In the genomic region with DNA sequence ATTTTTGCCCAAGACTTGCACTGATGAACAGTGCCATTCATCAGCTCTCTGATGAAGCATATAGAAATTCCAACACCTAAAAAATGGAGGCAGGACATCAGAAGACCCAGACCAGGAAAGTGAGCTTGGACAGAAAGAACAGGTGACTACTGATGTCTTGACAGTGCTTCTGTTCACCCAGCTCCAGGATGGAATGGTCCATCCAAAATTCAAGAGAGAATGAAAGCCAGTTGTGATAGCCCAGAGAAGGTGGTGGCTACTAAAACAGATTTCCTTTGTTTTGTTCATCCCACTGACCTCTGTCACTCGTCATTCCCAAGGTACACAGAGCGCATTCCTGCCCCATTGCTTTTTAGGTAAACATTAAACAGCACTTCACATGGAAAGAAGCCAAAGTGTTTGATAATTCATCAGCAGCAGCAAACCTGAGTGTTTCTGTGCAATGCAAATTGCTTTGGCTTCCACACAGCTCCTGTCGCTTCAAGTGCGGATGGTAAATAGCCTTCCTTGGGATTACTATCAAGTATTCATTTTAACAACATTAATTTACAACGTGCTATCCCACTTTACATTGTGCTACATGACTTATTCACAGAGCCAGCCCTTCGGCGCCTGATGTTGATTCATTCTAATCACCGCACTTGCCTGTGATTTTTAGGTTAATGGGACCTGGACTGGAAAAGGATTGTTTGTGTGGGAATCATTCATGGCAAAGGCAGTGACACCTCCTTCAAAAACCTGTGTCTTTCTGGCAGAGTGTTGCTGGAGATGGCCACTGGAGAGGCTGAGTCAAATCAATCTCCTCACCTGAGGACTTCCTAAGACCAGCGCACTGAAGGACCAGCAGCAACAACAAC, we compare ENCODE assay signal across 18 cellular contexts.
DNase-seq lines count a peak whose midpoint lies in the region; ATAC-seq and TF ChIP-seq lines count a peak whose summit lies in the region.
"Had no signal": no experiment of that assay in that cellular context is flagged by ENCODE, and none has a peak within 500 bp of the region (broad histone marks: within the 10 kb centered on the region; RNA-seq: fewer than 3 reads in every experiment).

No MANE protein-coding gene starts in this region.

- no peak overlapping the region for H3K4me2 ChIP-seq in osteoblast (ENCODE audit: insufficient read depth, low read length)

- H4K20me1 ChIP-seq in osteoblast (ENCODE audit: insufficient read depth, low read length): no peaks in the 10 kb centered on the region

- H3K4me1 Mint-ChIP-seq in Calu3 (ENCODE audit: low read depth, unreplicated experiment): peaks cover 42% of the 10 kb centered on the region
- H3K4me1 Mint-ChIP-seq: neural crest cell had no signal

- H3K4me1 ChIP-seq in colonic mucosa (no peaks in the 10 kb centered on the region), mucosa of rectum (ENCODE audit: control insufficient read depth in 2 of 2, insufficient read depth in 2 of 2, low read length in 2 of 2) (peaks cover 9 to 10% of the 10 kb centered on the region in 2 donors), gastrocnemius medialis (no peaks in the 10 kb centered on the region), osteoblast (ENCODE audit: insufficient read depth, low read length) (no peaks in the 10 kb centered on the region)
- H3K4me1 ChIP-seq: sigmoid colon, tibial artery had no signal

- CTCF ChIA-PET in Calu3 (lab: Charles Lee): interaction anchor here (0.9 to 1.6 kb wide), 6 partner anchors 10 to 542 kb away, joined by 3 to 5 read pairs (median 4); no protein-coding TSS in a partner anchor

- H3K9ac ChIP-seq in colonic mucosa (ENCODE audit: low read depth in 2 of 2, low read length in 2 of 2) (peak overlapping the region in 1 of 2 donors; percentile 61), mucosa of rectum (ENCODE audit: low read depth in 1 of 2, low read length in 2 of 2) (peak overlapping the region; percentile 28 to 50)

- H2AFZ ChIP-seq in osteoblast (ENCODE audit: low read length): no peak overlapping the region

- intact Hi-C loops in Calu3 (cut with micrococcal nuclease; ENCODE audit: unreplicated experiment) (loop anchor here (1.0 to 5.0 kb wide), 2 partner anchors 39 to 60 kb away; no protein-coding TSS in a partner anchor), colonic mucosa (cut with DNase I) (no loop called here), gastrocnemius medialis (cut with DNase I; ENCODE audit: low total_unique reads) (no loop called here), cardiac septum (cut with DNase I) (no loop called here)

- H3K27me3 ChIP-seq in colonic mucosa (no peaks in the 10 kb centered on the region), mucosa of rectum (ENCODE audit: control insufficient read depth in 2 of 2, insufficient read depth in 2 of 2, low read length in 2 of 2) (no peaks in the 10 kb centered on the region), gastrocnemius medialis (no peaks in the 10 kb centered on the region), osteoblast (ENCODE audit: insufficient read depth, low read length) (no peaks in the 10 kb centered on the region)
- H3K27me3 ChIP-seq: sigmoid colon, tibial artery had no signal

- no peaks in the 10 kb centered on the region for H3K27me3 Mint-ChIP-seq in Calu3 (ENCODE audit: unreplicated experiment)
- H3K27me3 Mint-ChIP-seq: dendritic cell treated with granulocyte-macrophage colony-stimulating factor and Interleukin-4, amounts not matched to agents 40 ng/mL and 50 ng/mL, for 4 days had no signal

- BruUV-seq in Calu3 (replicated peaks; lab: Mats Ljungman, UMichigan): TSS peak; percentile 78

- TF ChIP-seq CTCF in Calu3 (IDR thresholded peaks at IDR 0.05; ENCODE audit: unreplicated experiment) (no peak), colonic mucosa (IDR thresholded peaks at IDR 0.05) (no peak), gastrocnemius medialis (IDR thresholded peaks at IDR 0.05 in 4 of 5, conservative IDR thresholded peaks at IDR 0.05 in 1 of 5) (no peak), osteoblast (IDR thresholded peaks at IDR 0.05; ENCODE audit: extremely low read depth, low read depth, low read length) (no peak)

- peak overlapping the region; percentile 30 for H3K27ac Mint-ChIP-seq in Calu3 (ENCODE audit: unreplicated experiment)
- H3K27ac Mint-ChIP-seq: dendritic cell treated with granulocyte-macrophage colony-stimulating factor and Interleukin-4, amounts not matched to agents 40 ng/mL and 50 ng/mL, for 4 days had no signal

- H3K27ac ChIP-seq in colonic mucosa: peak overlapping the region; percentile 69
- peak overlapping the region; percentile 77 to 86 for H3K27ac ChIP-seq in mucosa of rectum (ENCODE audit: low read depth in 2 of 2, low read length in 2 of 2)
- H3K27ac ChIP-seq in gastrocnemius medialis: no peak overlapping the region
- H3K27ac ChIP-seq in osteoblast (ENCODE audit: low read depth, low read length): no peak overlapping the region
- H3K27ac ChIP-seq: sigmoid colon, tibial artery had no signal

- no peak for ATAC-seq in gastrocnemius medialis
- ATAC-seq: Panc1 had no signal

- no peak for TF ChIP-seq POLR2A in gastrocnemius medialis (IDR thresholded peaks at IDR 0.05)

- no peaks in the 10 kb centered on the region for H3K36me3 Mint-ChIP-seq in Calu3 (ENCODE audit: insufficient read depth, unreplicated experiment)

- DNase-seq in Calu3 (peak; percentile 71), NCI-H2029 treated with DMSO at 0.1 percent for 48 hours (lab: John Stamatoyannopoulos, UW) (peak; percentile 46), colonic mucosa (peak; percentile 80), COLO829 (ENCODE audit: low spot score) (no peak), gastrocnemius medialis (no peak), cardiac septum (ENCODE audit: low spot score) (no peak), osteoblast (ENCODE audit: insufficient read length, low spot score, missing footprints) (no peak)
- DNase-seq: DMS79; MV-4-11; NCI-H446; sigmoid colon; stimulated activated CD4-positive, alpha-beta T cell treated with anti-CD3 and anti-CD28 coated beads, Interleukin-4, amount 100 ng/mL, for 4 hours; tibial artery had no signal

- H3K9me3 Mint-ChIP-seq in Calu3 (ENCODE audit: low read depth, unreplicated experiment): peaks cover 8% of the 10 kb centered on the region
- H3K9me3 Mint-ChIP-seq: dendritic cell treated with granulocyte-macrophage colony-stimulating factor and Interleukin-4, amounts not matched to agents 40 ng/mL and 50 ng/mL, for 4 days; neural crest cell had no signal

- H3K36me3 ChIP-seq in colonic mucosa: no peaks in the 10 kb centered on the region
- no peaks in the 10 kb centered on the region for H3K36me3 ChIP-seq in mucosa of rectum (ENCODE audit: control insufficient read depth in 2 of 2, insufficient read depth in 2 of 2, low read length in 2 of 2)
- H3K36me3 ChIP-seq in gastrocnemius medialis: no peaks in the 10 kb centered on the region
- H3K36me3 ChIP-seq in osteoblast (ENCODE audit: insufficient read depth, low read length): no peaks in the 10 kb centered on the region
- H3K36me3 ChIP-seq: sigmoid colon, tibial artery had no signal

- in situ Hi-C loops in gastrocnemius medialis (cut with MboI; ENCODE audit: low sequenced_read_pairs in 4 of 4): no loop called here

- no peak overlapping the region for H3K4me3 ChIP-seq in colonic mucosa
- H3K4me3 ChIP-seq in mucosa of rectum (ENCODE audit: low read length in 2 of 2): peak overlapping the region; percentile 28 to 51
- no peak overlapping the region for H3K4me3 ChIP-seq in gastrocnemius medialis
- no peak overlapping the region for H3K4me3 ChIP-seq in osteoblast (ENCODE audit: insufficient read depth, low read length)
- H3K4me3 ChIP-seq: lung, sigmoid colon, tibial artery had no signal

- no peaks in the 10 kb centered on the region for H3K79me2 ChIP-seq in osteoblast (ENCODE audit: insufficient read depth, low read length)

- H3K4me3 Mint-ChIP-seq in Calu3 (ENCODE audit: low read depth, unreplicated experiment): peak overlapping the region; percentile 54
- H3K4me3 Mint-ChIP-seq: dendritic cell treated with granulocyte-macrophage colony-stimulating factor and Interleukin-4, amounts not matched to agents 40 ng/mL and 50 ng/mL, for 4 days; neural crest cell had no signal

- H3K9me3 ChIP-seq in colonic mucosa: no peaks in the 10 kb centered on the region
- H3K9me3 ChIP-seq in mucosa of rectum (ENCODE audit: control insufficient read depth in 2 of 2, low read length in 2 of 2): no peaks in the 10 kb centered on the region
- no peaks in the 10 kb centered on the region for H3K9me3 ChIP-seq in gastrocnemius medialis
- H3K9me3 ChIP-seq in osteoblast (ENCODE audit: low read depth, low read length): no peaks in the 10 kb centered on the region
- H3K9me3 ChIP-seq: sigmoid colon, tibial artery had no signal

Comparison
In these comparisons a context has a peak if more than half of its experiments do, and no peak if none do; other contexts are left out.
1. DNase-seq: peak in Calu3 (single experiment), NCI-H2029 treated with DMSO at 0.1 percent for 48 hours (single experiment) and colonic mucosa (single experiment); none in COLO829 (single experiment), gastrocnemius medialis (0 of 2), cardiac septum (single experiment) and osteoblast (single experiment).
2. H3K27ac ChIP-seq: peak in colonic mucosa (single experiment) and mucosa of rectum (2 of 2); none in gastrocnemius medialis (0 of 4) and osteoblast (single experiment).
3. H3K4me3 ChIP-seq: peak in mucosa of rectum (2 of 2); none in colonic mucosa (single experiment), gastrocnemius medialis (0 of 4) and osteoblast (single experiment).